ENCODE assay signal across 18 cellular contexts in genomic region chr11:71330996-71331395, GRCh38.
DNase-seq lines count a peak whose midpoint lies in the region; ATAC-seq and TF ChIP-seq lines count a peak whose summit lies in the region.
"Had no signal": no experiment of that assay in that cellular context is flagged by ENCODE, and none has a peak within 500 bp of the region (broad histone marks: within the 10 kb centered on the region; RNA-seq: fewer than 3 reads in every experiment).

No MANE protein-coding gene starts in this region.

- H3K4me3 ChIP-seq in osteoblast (ENCODE audit: insufficient read depth, low read length) (no peak overlapping the region), spleen (no peak overlapping the region)
- H3K4me3 ChIP-seq: A549, HAP-1 had no signal

- TF ChIP-seq POLR2A in spleen (IDR thresholded peaks at IDR 0.05): no peak

- ATAC-seq in GM19023 (IDR thresholded peaks at IDR 0.05; ENCODE audit: unreplicated experiment): no peak
- ATAC-seq: A549 had no signal

- peak; percentile 21 for DNase-seq in activated effector memory CD4-positive, alpha-beta T cell treated with anti-CD3 and anti-CD28 coated beads, Interleukin-2, amount 50 U/mL, for 16 hours
- no peak for DNase-seq in activated effector memory CD4-positive, alpha-beta T cell treated with Interleukin-2 at 50 U/mL for 16 hours
- DNase-seq in osteoblast (ENCODE audit: insufficient read length, low spot score, missing footprints) (peak; percentile 62), spleen (peak; percentile 22), H4 (ENCODE audit: low spot score) (no peak)
- no peak for DNase-seq in stimulated activated CD4-positive, alpha-beta T cell treated with anti-CD3 and anti-CD28 coated beads, Interleukin-12 subunit alpha, Interleukin-12 subunit beta, amount 100 ng/mL, for 4 hours
- no peak for DNase-seq in activated naive CD4-positive, alpha-beta T cell treated with anti-CD3 and anti-CD28 coated beads, Interleukin-2, amount 50 U/mL, for 16 hours
- DNase-seq: AML-193; CD4-positive, alpha-beta T cell; DMS153; DMS79; GDM1; GOT3 had no signal

- H3K4me1 ChIP-seq in osteoblast (ENCODE audit: insufficient read depth, low read length) (no peaks in the 10 kb centered on the region), spleen (no peaks in the 10 kb centered on the region)
- H3K4me1 ChIP-seq: A549, HAP-1 had no signal

- no peaks in the 10 kb centered on the region for H3K79me2 ChIP-seq in osteoblast (ENCODE audit: insufficient read depth, low read length)

- no peak overlapping the region for H3K4me2 ChIP-seq in osteoblast (ENCODE audit: insufficient read depth, low read length)
- H3K4me2 ChIP-seq: A549 had no signal

- no peaks in the 10 kb centered on the region for H3K36me3 ChIP-seq in osteoblast (ENCODE audit: insufficient read depth, low read length)
- H3K36me3 ChIP-seq in spleen: no peaks in the 10 kb centered on the region
- H3K36me3 ChIP-seq: HAP-1 had no signal

- H3K27me3 ChIP-seq in osteoblast (ENCODE audit: insufficient read depth, low read length) (peaks cover 6% of the 10 kb centered on the region), spleen (replicated peaks in 1 of 7) (peaks cover 0 to 8% (median 0%) of the 10 kb centered on the region in 7 donors)

- intact Hi-C loops in spleen (cut with DNase I; ENCODE audit: low total_unique reads): no loop called here

- no peaks in the 10 kb centered on the region for H3K9me3 ChIP-seq in osteoblast (ENCODE audit: low read depth, low read length)
- peaks cover 0 to 24% (median 18%) of the 10 kb centered on the region in 8 donors for H3K9me3 ChIP-seq in spleen
- H3K9me3 ChIP-seq: HAP-1 had no signal

- H3K27ac ChIP-seq in osteoblast (ENCODE audit: low read depth, low read length): no peak overlapping the region
- H3K27ac ChIP-seq in spleen: no peak overlapping the region
- H3K27ac ChIP-seq: 22Rv1, A549, C4-2B had no signal

- H4K20me1 ChIP-seq in osteoblast (ENCODE audit: insufficient read depth, low read length): no peaks in the 10 kb centered on the region

- no peak overlapping the region for H2AFZ ChIP-seq in osteoblast (ENCODE audit: low read length)

- TF ChIP-seq CTCF in osteoblast (IDR thresholded peaks at IDR 0.05; ENCODE audit: extremely low read depth, low read depth, low read length): no peak
- TF ChIP-seq CTCF in spleen (IDR thresholded peaks at IDR 0.05 in 8 of 11, conservative IDR thresholded peaks at IDR 0.05 in 3 of 11): no peak

- 78 to 100% (median 89%) methylated on average over 3 of the region's 3 CpGs for WGBS in spleen, 5 donors

Comparison
In these comparisons a context has a peak if more than half of its experiments do, and no peak if none do; other contexts are left out.
1. DNase-seq: peak in activated effector memory CD4-positive, alpha-beta T cell treated with anti-CD3 and anti-CD28 coated beads, Interleukin-2, amount 50 U/mL, for 16 hours (single experiment), osteoblast (single experiment) and spleen (single experiment); none in activated effector memory CD4-positive, alpha-beta T cell treated with Interleukin-2 at 50 U/mL for 16 hours (single experiment), H4 (single experiment), stimulated activated CD4-positive, alpha-beta T cell treated with anti-CD3 and anti-CD28 coated beads, Interleukin-12 subunit alpha, Interleukin-12 subunit beta, amount 100 ng/mL, for 4 hours (single experiment) and activated naive CD4-positive, alpha-beta T cell treated with anti-CD3 and anti-CD28 coated beads, Interleukin-2, amount 50 U/mL, for 16 hours (single experiment).